8 cellular contexts compared by ENCODE assay signal in genomic region chr15:41283653-41284424, GRCh38. TPM values are rescaled to one million over a fixed set of nuclear protein-coding genes. Genes with fewer than 3 reads are reported as not detected.
DNase-seq lines count a peak whose midpoint lies in the region; ATAC-seq, FAIRE-seq and TF ChIP-seq lines count a peak whose summit lies in the region.

No MANE protein-coding gene starts in this region.

- ATAC-seq in HG03378 (IDR thresholded peaks at IDR 0.05; ENCODE audit: unreplicated experiment) = peak; percentile 94

- no peak for TF ChIP-seq CTCF in keratinocyte (optimal IDR thresholded peaks at IDR 0.05 in 1 of 3, IDR thresholded peaks at IDR 0.05 in 1 of 3, conservative IDR thresholded peaks at IDR 0.05 in 1 of 3; ENCODE audit: extremely low read depth in 1 of 3, insufficient read depth in 2 of 3, low read length in 3 of 3)

- no peaks in the 10 kb centered on the region for H3K9me3 ChIP-seq in keratinocyte (ENCODE audit: control insufficient read depth, low read depth, low read length)

- H3K9me1 ChIP-seq in keratinocyte (ENCODE audit: control insufficient read depth, extremely low read depth, insufficient read depth, low read length) = no peaks in the 10 kb centered on the region

- peaks cover 16 to 31% of the 10 kb centered on the region in 2 experiments for H3K36me3 ChIP-seq in keratinocyte (ENCODE audit: control insufficient read depth in 2 of 2, extremely low read depth in 1 of 2, insufficient read depth in 2 of 2, low read length in 2 of 2)

- H3K79me2 ChIP-seq in keratinocyte (ENCODE audit: control insufficient read depth, insufficient read depth, low read length) = peaks cover 42% of the 10 kb centered on the region

- H3K27ac ChIP-seq in keratinocyte (ENCODE audit: control insufficient read depth, insufficient read depth, low read length) = peak overlapping the region; percentile 82

- no peak for FAIRE-seq in keratinocyte (lab: Jason Lieb, UNC)

- dilution Hi-C loops in keratinocyte (cut with MboI; ENCODE audit: extremely low pct_ligation_motif_present, low sequenced_read_pairs) = no loop called here

- peak overlapping the region; percentile 92 for H2AFZ ChIP-seq in keratinocyte (ENCODE audit: control insufficient read depth, low read length)

- H3K4me2 ChIP-seq in keratinocyte (ENCODE audit: control insufficient read depth, extremely low read depth, insufficient read depth, low read depth, low read length) = peak overlapping the region; percentile 79

- no peaks in the 10 kb centered on the region for H4K20me1 ChIP-seq in keratinocyte (ENCODE audit: control insufficient read depth, extremely low read depth, insufficient read depth, low read length)

- TF ChIP-seq POLR2A in GM19099 (IDR thresholded peaks at IDR 0.05; ENCODE audit: extremely low read depth, insufficient read length, low read depth) = peak; percentile 87

- H3K27me3 ChIP-seq in keratinocyte (ENCODE audit: control insufficient read depth, extremely low read depth, insufficient read depth, low read length) = no peaks in the 10 kb centered on the region

- H3K4me3 ChIP-seq in keratinocyte (ENCODE audit: control insufficient read depth in 2 of 3, extremely low read depth in 1 of 3, insufficient read depth in 2 of 3, low read depth in 1 of 3, low read length in 3 of 3) = peak overlapping the region; percentile 85 to 97 (median 89)

- H3K4me1 ChIP-seq in keratinocyte (ENCODE audit: control insufficient read depth, extremely low read depth, insufficient read depth, low read length) = peaks cover 15% of the 10 kb centered on the region

- peak; percentile 98 to 99 for DNase-seq in AML-193 (lab: John Stamatoyannopoulos, UW)
- peak; percentile 98 for DNase-seq in NCI-H446 treated with DMSO at 0.1 percent for 48 hours (lab: John Stamatoyannopoulos, UW)
- DNase-seq in activated CD4-positive, CD25-positive, alpha-beta regulatory T cell treated with anti-CD3 and anti-CD28 coated beads, Interleukin-2, amount 50 U/mL, for 72 hours = peak; percentile 97
- DNase-seq in cerebellum (ENCODE audit: low spot score) = peak; percentile 99
- DNase-seq in keratinocyte (ENCODE audit: low read depth, low spot score) = peak; percentile 96
- DNase-seq in stimulated activated CD4-positive, alpha-beta T cell treated with anti-CD3 and anti-CD28 coated beads, Interleukin-12 subunit alpha, Interleukin-12 subunit beta, amount 100 ng/mL, for 48 hours (ENCODE audit: low read depth in 2 of 3, low spot score in 1 of 3) = peak; percentile 94 to 98 (median 97)

- H3K9ac ChIP-seq in keratinocyte (ENCODE audit: control insufficient read depth, extremely low read depth, insufficient read depth, low read length) = peak overlapping the region; percentile 90

RNA-seq across cellular contexts. Expression of gene OIP5, which starts 48.6 kb away (rescaled TPM):
- 4.6 TPM for total RNA-seq in cerebellum
- polyA plus RNA-seq in keratinocyte = 1.9 to 9.8 TPM (median 6.7 TPM) in 3 replicates
- not detected for polyA plus RNA-seq in keratinocyte (2011; ENCODE audit: low read depth)
- 2.6 and 3.6 TPM in 2 replicates for polyA plus RNA-seq in keratinocyte (2011; cell fraction: cytosol; rRNA removed)
- 1.3 and 1.6 TPM in 2 replicates for polyA plus RNA-seq in keratinocyte (2011; cell fraction: nucleus; rRNA removed)
- polyA plus RNA-seq in keratinocyte (2012; ENCODE audit: low replicate concordance) = 0.34 and 4.1 TPM in 2 replicates
- 0.36 to 2.1 TPM in 2 of 3 replicates, not detected in the other for polyA minus RNA-seq in keratinocyte
- polyA minus RNA-seq in keratinocyte (2011; cell fraction: cytosol; rRNA and poly(A)+ RNA removed) = not detected
- polyA minus RNA-seq in keratinocyte (2011; cell fraction: nucleus; rRNA and poly(A)+ RNA removed) = 0.32 and 1.0 TPM in 2 replicates

RNA-seq across cellular contexts. Expression of gene NUSAP1, which starts 48.8 kb away (rescaled TPM):
- total RNA-seq in cerebellum = 50.7 TPM
- polyA plus RNA-seq in keratinocyte = 8.4 to 39.5 TPM (median 38.4 TPM) in 3 replicates
- polyA plus RNA-seq in keratinocyte (2011; ENCODE audit: low read depth) = 0.61 TPM
- polyA plus RNA-seq in keratinocyte (2011; cell fraction: cytosol; rRNA removed) = 7.9 and 10.6 TPM in 2 replicates
- polyA plus RNA-seq in keratinocyte (2011; cell fraction: nucleus; rRNA removed) = 12.8 and 16.7 TPM in 2 replicates
- polyA plus RNA-seq in keratinocyte (2012; ENCODE audit: low replicate concordance) = 1.4 and 33.8 TPM in 2 replicates
- 5.9 to 31.4 TPM (median 27.5 TPM) in 3 replicates for polyA minus RNA-seq in keratinocyte
- polyA minus RNA-seq in keratinocyte (2011; cell fraction: cytosol; rRNA and poly(A)+ RNA removed) = 3.8 TPM
- 3.9 and 5.3 TPM in 2 replicates for polyA minus RNA-seq in keratinocyte (2011; cell fraction: nucleus; rRNA and poly(A)+ RNA removed)

RNA-seq across cellular contexts. Expression of gene CHP1, which starts 52.8 kb away (rescaled TPM):
- 26.5 TPM for total RNA-seq in cerebellum
- 62.7 to 108 TPM (median 98.5 TPM) in 3 replicates for polyA plus RNA-seq in keratinocyte
- polyA plus RNA-seq in keratinocyte (2011; ENCODE audit: low read depth) = 50.1 TPM
- polyA plus RNA-seq in keratinocyte (2011; cell fraction: cytosol; rRNA removed) = 91.1 and 145 TPM in 2 replicates
- 42.8 and 44.3 TPM in 2 replicates for polyA plus RNA-seq in keratinocyte (2011; cell fraction: nucleus; rRNA removed)
- polyA plus RNA-seq in keratinocyte (2012; ENCODE audit: low replicate concordance) = 81.9 and 98.1 TPM in 2 replicates
- 107 to 161 TPM (median 131 TPM) in 3 replicates for polyA minus RNA-seq in keratinocyte
- 144 TPM for polyA minus RNA-seq in keratinocyte (2011; cell fraction: cytosol; rRNA and poly(A)+ RNA removed)
- 23.6 and 34.6 TPM in 2 replicates for polyA minus RNA-seq in keratinocyte (2011; cell fraction: nucleus; rRNA and poly(A)+ RNA removed)

RNA-seq across cellular contexts. Expression of gene EXD1, which starts 53.3 kb away (rescaled TPM):
- 0.09 TPM for total RNA-seq in cerebellum
- 0.02 to 0.17 TPM (median 0.16 TPM) in 3 replicates for polyA plus RNA-seq in keratinocyte
- 0.27 TPM for polyA plus RNA-seq in keratinocyte (2011; ENCODE audit: low read depth)
- 0.06 and 0.26 TPM in 2 replicates for polyA plus RNA-seq in keratinocyte (2011; cell fraction: cytosol; rRNA removed)
- 0.20 and 0.24 TPM in 2 replicates for polyA plus RNA-seq in keratinocyte (2011; cell fraction: nucleus; rRNA removed)
- not detected in 2 replicates for polyA plus RNA-seq in keratinocyte (2012; ENCODE audit: low replicate concordance)
- polyA minus RNA-seq in keratinocyte = not detected in 3 replicates
- polyA minus RNA-seq in keratinocyte (2011; cell fraction: cytosol; rRNA and poly(A)+ RNA removed) = not detected
- 1.2 TPM in 1 of 2 replicates, not detected in the other for polyA minus RNA-seq in keratinocyte (2011; cell fraction: nucleus; rRNA and poly(A)+ RNA removed)

Comparison
In these comparisons a context has a peak if more than half of its experiments do, and no peak if none do; other contexts are left out.
1. Peak in every context shown above with its lines: DNase-seq, ATAC-seq, H3K4me3 ChIP-seq and H3K27ac ChIP-seq.